ENCODE assay signal across 8 cellular contexts in genomic region chr14:22986508-22987054, GRCh38. TPM values are rescaled to one million over a fixed set of nuclear protein-coding genes. Genes with fewer than 3 reads are reported as not detected.
DNase-seq lines count a peak whose midpoint lies in the region; ATAC-seq and TF ChIP-seq lines count a peak whose summit lies in the region.

No MANE protein-coding gene starts in this region.

- no peaks in the 10 kb centered on the region for H3K27me3 ChIP-seq in PC-3 (ENCODE audit: low read length)
- peaks cover 0 to 7% (median 0%) of the 10 kb centered on the region in 4 donors for H3K27me3 ChIP-seq in esophagus muscularis mucosa

- DNase-seq in GM03348 (ENCODE audit: low spot score) (peak; percentile 83), PC-3 (peak; percentile 94), activated T-cell treated with anti-CD3 and anti-CD28 coated beads for 24 hours (ENCODE audit: low read depth) (peak; percentile 84), esophagus muscularis mucosa (ENCODE audit: extremely low spot score) (peak; percentile 97)
- DNase-seq in naive thymus-derived CD8-positive, alpha-beta T cell: peak; percentile 73 to 93 (median 84)
- DNase-seq in stimulated activated naive B cell treated with anti-CD40 and anti-IgM and Interleukin-4, amounts not matched to agents 10 μg/mL and 1 μg/mL and 100 μg/mL, for 72 hours: peak; percentile 71

- H3K36me3 Mint-ChIP-seq in naive thymus-derived CD8-positive, alpha-beta T cell: peaks cover 0 to 31% (median 8%) of the 10 kb centered on the region in 3 donors
- peaks cover 2 to 3% of the 10 kb centered on the region in 2 donors for H3K36me3 Mint-ChIP-seq in stimulated activated naive B cell treated with anti-CD40 and anti-IgM and Interleukin-4, amounts not matched to agents 10 μg/mL and 1 μg/mL and 100 μg/mL, for 72 hours

- H2AFZ ChIP-seq in PC-3 (ENCODE audit: low read length): no peak overlapping the region

- peak; percentile 49 for ATAC-seq in PC-3
- ATAC-seq in naive thymus-derived CD8-positive, alpha-beta T cell: peak; percentile 59 to 69
- peak; percentile 74 to 77 for ATAC-seq in stimulated activated naive B cell treated with anti-CD40 and anti-IgM and Interleukin-4, amounts not matched to agents 10 μg/mL and 1 μg/mL and 100 μg/mL, for 72 hours (replicated peaks)
- ATAC-seq in GM21717 (IDR thresholded peaks at IDR 0.05; ENCODE audit: unreplicated experiment): no peak

- H3K9me2 ChIP-seq in PC-3 (replicated peaks; ENCODE audit: low read length): no peaks in the 10 kb centered on the region

- no peaks in the 10 kb centered on the region; the same call in 1 of the 2 replicates for H3K36me3 ChIP-seq in PC-3 (ENCODE audit: low read depth, low read length)
- peaks cover 0 to 34% (median 11%) of the 10 kb centered on the region in 4 donors for H3K36me3 ChIP-seq in esophagus muscularis mucosa

- H3K4me1 Mint-ChIP-seq in naive thymus-derived CD8-positive, alpha-beta T cell: peaks cover 0 to 2% (median 0%) of the 10 kb centered on the region in 4 donors
- no peaks in the 10 kb centered on the region for H3K4me1 Mint-ChIP-seq in stimulated activated naive B cell treated with anti-CD40 and anti-IgM and Interleukin-4, amounts not matched to agents 10 μg/mL and 1 μg/mL and 100 μg/mL, for 72 hours

- no peaks in the 10 kb centered on the region for H3K27me3 Mint-ChIP-seq in naive thymus-derived CD8-positive, alpha-beta T cell
- H3K27me3 Mint-ChIP-seq in stimulated activated naive B cell treated with anti-CD40 and anti-IgM and Interleukin-4, amounts not matched to agents 10 μg/mL and 1 μg/mL and 100 μg/mL, for 72 hours: no peaks in the 10 kb centered on the region

- CTCF ChIA-PET in PC-3 (lab: Charles Lee): interaction anchor here (0.5 to 1.9 kb wide), 21 partner anchors 9 to 531 kb away, joined by 3 to 27 read pairs (median 5); partner anchors contain the start of genes ACIN1, C14orf119, CDH24 and HAUS4

- H3K4me1 ChIP-seq in PC-3 (ENCODE audit: insufficient read depth, low read length) (no peaks in the 10 kb centered on the region; the same call in 1 of the 2 replicates), esophagus muscularis mucosa (peaks cover 4 to 20% (median 15%) of the 10 kb centered on the region in 4 donors)

- H4K20me1 ChIP-seq in PC-3 (ENCODE audit: low read length): no peaks in the 10 kb centered on the region

- no peak overlapping the region for H3K4me3 ChIP-seq in PC-3 (ENCODE audit: low read length)
- H3K4me3 ChIP-seq in esophagus muscularis mucosa: no peak overlapping the region

- H3K9me3 ChIP-seq in PC-3 (ENCODE audit: low read length) (no peaks in the 10 kb centered on the region), esophagus muscularis mucosa (no peaks in the 10 kb centered on the region)

- H3K4me2 ChIP-seq in PC-3 (ENCODE audit: low read length): no peak overlapping the region

- BruUV-seq in PC-3 (replicated peaks; lab: Mats Ljungman, UMichigan): no TSS peak

- TF ChIP-seq POLR2A in esophagus muscularis mucosa (IDR thresholded peaks at IDR 0.05; ENCODE audit: low read depth): no peak

- no peak overlapping the region for H3K9ac ChIP-seq in PC-3 (ENCODE audit: low read length)

- H3K27ac Mint-ChIP-seq in naive thymus-derived CD8-positive, alpha-beta T cell: peak overlapping the region in 1 of 10 donors; percentile 25
- H3K27ac Mint-ChIP-seq in stimulated activated naive B cell treated with anti-CD40 and anti-IgM and Interleukin-4, amounts not matched to agents 10 μg/mL and 1 μg/mL and 100 μg/mL, for 72 hours: no peak overlapping the region

- POLR2A ChIA-PET in PC-3 (lab: Charles Lee; ENCODE audit: unreplicated experiment): interaction anchor here (0.5 to 0.6 kb wide), 5 partner anchors 9 to 192 kb away, joined by 3 to 20 read pairs (median 16); no protein-coding TSS in a partner anchor
- POLR2A ChIA-PET in naive thymus-derived CD8-positive, alpha-beta T cell (lab: Charles Lee): interaction anchor here (0.7 to 2.9 kb wide), 9 partner anchors 14 to 416 kb away, joined by 3 to 44 read pairs (median 5); partner anchors contain the start of genes CDH24, HAUS4 and PSMB5

- H3K9me3 Mint-ChIP-seq in naive thymus-derived CD8-positive, alpha-beta T cell: no peaks in the 10 kb centered on the region
- H3K9me3 Mint-ChIP-seq in stimulated activated naive B cell treated with anti-CD40 and anti-IgM and Interleukin-4, amounts not matched to agents 10 μg/mL and 1 μg/mL and 100 μg/mL, for 72 hours: no peaks in the 10 kb centered on the region

- 24% methylated on average over 5 of the region's 5 CpGs for WGBS in esophagus muscularis mucosa

- no peak for TF ChIP-seq EP300 in esophagus muscularis mucosa (IDR thresholded peaks at IDR 0.05)

- intact Hi-C loops in PC-3 (cut with micrococcal nuclease) (loop anchor here (1.0 to 10.0 kb wide), 3 partner anchors 72 to 198 kb away; partner anchors contain the start of gene SLC7A8), esophagus muscularis mucosa (cut with DNase I) (loop anchor here (2.0 to 10.0 kb wide), 2 partner anchors 72 to 112 kb away; partner anchors contain the start of gene LRP10)

- peak; percentile 88 for TF ChIP-seq CTCF in LNCAP (IDR thresholded peaks at IDR 0.05)
- peak; percentile 95 for TF ChIP-seq CTCF in PC-3 (conservative IDR thresholded peaks at IDR 0.05; ENCODE audit: low read depth, low read length)
- TF ChIP-seq CTCF in esophagus muscularis mucosa (IDR thresholded peaks at IDR 0.05): peak; percentile 89 to 92 (median 91)

- H3F3A ChIP-seq in PC-3 (ENCODE audit: low read length, unreplicated experiment): no peaks in the 10 kb centered on the region

- H3K27ac ChIP-seq in PC-3 (ENCODE audit: low read length): no peak overlapping the region
- H3K27ac ChIP-seq in esophagus muscularis mucosa (replicated peaks in 1 of 4): no peak overlapping the region

- H3K79me2 ChIP-seq in PC-3 (ENCODE audit: low read length): peaks cover 21% of the 10 kb centered on the region

- H3K4me3 Mint-ChIP-seq in naive thymus-derived CD8-positive, alpha-beta T cell: no peak overlapping the region
- H3K4me3 Mint-ChIP-seq in stimulated activated naive B cell treated with anti-CD40 and anti-IgM and Interleukin-4, amounts not matched to agents 10 μg/mL and 1 μg/mL and 100 μg/mL, for 72 hours: no peak overlapping the region

RNA-seq across cellular contexts. Expression of gene AJUBA, which starts 4.2 kb away (rescaled TPM):
- 81.1 and 116 TPM in 2 replicates for total RNA-seq in PC-3 (2014; rRNA removed)
- 10 to 100 TPM in 3 of 4 donors, 1 to 10 TPM in 1; 7.0 to 32.5 (median 17.9) TPM for total RNA-seq in esophagus muscularis mucosa
- total RNA-seq in naive thymus-derived CD8-positive, alpha-beta T cell: 1 to 10 TPM; 1.5 to 1.9 TPM
- 1 to 10 TPM in 1 of 3 donors, under 1 TPM in 2; 0.05 to 1.2 (median 0.45) TPM for polyA plus RNA-seq in naive thymus-derived CD8-positive, alpha-beta T cell

RNA-seq across cellular contexts. Expression of gene C14orf93, which starts 23.4 kb away (rescaled TPM):
- total RNA-seq in PC-3 (2014; rRNA removed) (5.8 and 6.2 TPM in 2 replicates), esophagus muscularis mucosa (10 to 100 TPM in 2 of 4 donors, 1 to 10 TPM in 2; 4.6 to 11.2 (median 9.9) TPM)
- total RNA-seq in naive thymus-derived CD8-positive, alpha-beta T cell: 10 to 100 TPM; 16.8 to 17.3 TPM
- polyA plus RNA-seq in naive thymus-derived CD8-positive, alpha-beta T cell: 10 to 100 TPM in 1 of 3 donors, 1 to 10 TPM in 2; 5.6 to 10.9 (median 7.5) TPM

RNA-seq across cellular contexts. Expression of gene HAUS4, which starts 29.7 kb away (rescaled TPM):
- total RNA-seq in PC-3 (2014; rRNA removed) (54.5 and 56.2 TPM in 2 replicates), esophagus muscularis mucosa (10 to 100 TPM; 31.7 to 46.8 (median 39.1) TPM)
- 10 to 100 TPM; 24.4 to 26.7 TPM for total RNA-seq in naive thymus-derived CD8-positive, alpha-beta T cell
- polyA plus RNA-seq in naive thymus-derived CD8-positive, alpha-beta T cell: 10 to 100 TPM; 27.1 to 31.7 (median 29.8) TPM

RNA-seq across cellular contexts. Expression of gene PSMB5, which starts 48.1 kb away (rescaled TPM):
- 368 and 424 TPM in 2 replicates for total RNA-seq in PC-3 (2014; rRNA removed)
- total RNA-seq in esophagus muscularis mucosa: 100 to 1,000 TPM; 135 to 155 (median 145) TPM
- total RNA-seq in naive thymus-derived CD8-positive, alpha-beta T cell: 10 to 100 TPM; 30.2 to 35.8 TPM
- polyA plus RNA-seq in naive thymus-derived CD8-positive, alpha-beta T cell: 10 to 100 TPM; 33.2 to 49.7 (median 37.9) TPM

RNA-seq across cellular contexts. Expression of gene PSMB11, which starts 55.4 kb away (rescaled TPM):
- total RNA-seq in PC-3 (2014; rRNA removed) (not detected in 2 replicates), esophagus muscularis mucosa (not detected)
- total RNA-seq in naive thymus-derived CD8-positive, alpha-beta T cell: under 1 TPM; 0.23 to 0.36 TPM
- under 1 TPM in 1 of 3 donors, not detected in 2; 0.12 TPM for polyA plus RNA-seq in naive thymus-derived CD8-positive, alpha-beta T cell
